18 cellular contexts compared by ENCODE assay signal in genomic region chr18:14085770-14086458, GRCh38. TPM values are rescaled to one million over a fixed set of nuclear protein-coding genes. Genes with fewer than 3 reads are reported as not detected.
DNase-seq lines count a peak whose midpoint lies in the region; ATAC-seq, FAIRE-seq and TF ChIP-seq lines count a peak whose summit lies in the region.
"Had no signal": no experiment of that assay in that cellular context is flagged by ENCODE, and none has a peak within 500 bp of the region (broad histone marks: within the 10 kb centered on the region; RNA-seq: fewer than 3 reads in every experiment).

No MANE protein-coding gene starts in this region.

- in situ Hi-C loops in HepG2 (cut with HindIII; ENCODE audit: extremely low pct_ligation_motif_present, low pct_unique_long_range_greater_than_20kb), result loop anchor here (5.0 kb wide), 1 partner anchor 274 kb away; no protein-coding TSS in a partner anchor

- H3K9me3 ChIP-seq in NT2/D1 (ENCODE audit: insufficient read depth, low read length), result no peaks in the 10 kb centered on the region
- no peaks in the 10 kb centered on the region for H3K9me3 ChIP-seq in HepG2 (ENCODE audit: low read length)
- no peaks in the 10 kb centered on the region for H3K9me3 ChIP-seq in upper lobe of left lung
- H3K9me3 ChIP-seq: A549, ascending aorta, BLaER1 had no signal

- H3K36me3 ChIP-seq in NT2/D1 (ENCODE audit: insufficient read depth, insufficient read length, low read length) (no peaks in the 10 kb centered on the region), HepG2 (replicated peaks in 1 of 2; ENCODE audit: control insufficient read depth in 1 of 2, insufficient read depth in 2 of 2, low read length in 2 of 2) (no peaks in the 10 kb centered on the region), upper lobe of left lung (no peaks in the 10 kb centered on the region)
- H3K36me3 ChIP-seq: ascending aorta had no signal

- POLR2A ChIA-PET in HepG2 (lab: Yijun Ruan, JAX), result no interaction called here

- peak; percentile 20 for ATAC-seq in Right ventricle myocardium inferior
- peak; percentile 77 for ATAC-seq in HepG2
- peak; percentile 45 to 64 for ATAC-seq in upper lobe of left lung (ENCODE audit: low FRiP score in 2 of 2)
- ATAC-seq in GM18868 (IDR thresholded peaks at IDR 0.05; ENCODE audit: unreplicated experiment), result no peak

- no peak for TF ChIP-seq RAD21 in HepG2 (CRISPR knock-in tag; IDR thresholded peaks at IDR 0.05)

- TF ChIP-seq POLR2A in HepG2 (IDR thresholded peaks at IDR 0.05; ENCODE audit: insufficient read depth in 1 of 2, low read depth in 2 of 2, low read length in 2 of 2), result no peak
- no peak for TF ChIP-seq POLR2A in upper lobe of left lung (IDR thresholded peaks at IDR 0.05)

- H3K4me2 ChIP-seq in HepG2 (ENCODE audit: low read depth, low read length), result peak overlapping the region; percentile 62; the same call in 1 of the 2 replicates
- H3K4me2 ChIP-seq: A549, BLaER1 had no signal

- H3K9ac ChIP-seq in NT2/D1 (ENCODE audit: insufficient read length, low read depth) (peak overlapping the region; percentile 25), HepG2 (ENCODE audit: insufficient read depth, low read depth, low read length) (no peak overlapping the region)
- H3K9ac ChIP-seq: BLaER1 had no signal

- no peaks in the 10 kb centered on the region for H3K27me3 ChIP-seq in NT2/D1 (ENCODE audit: insufficient read depth, insufficient read length)
- H3K27me3 ChIP-seq in HepG2 (ENCODE audit: control insufficient read depth in 1 of 2, insufficient read depth in 2 of 2, low read length in 2 of 2), result no peaks in the 10 kb centered on the region
- H3K27me3 ChIP-seq in upper lobe of left lung, result no peaks in the 10 kb centered on the region
- H3K27me3 ChIP-seq: ascending aorta, BLaER1, dorsolateral prefrontal cortex had no signal

- H3K27ac ChIP-seq in HepG2 (ENCODE audit: extremely low read length, insufficient read depth, low read length) (no peak overlapping the region), upper lobe of left lung (no peak overlapping the region)
- H3K27ac ChIP-seq: A549, ascending aorta, BLaER1, dorsolateral prefrontal cortex had no signal

- H3K79me2 ChIP-seq in HepG2 (ENCODE audit: insufficient read depth, low read length), result no peaks in the 10 kb centered on the region

- H3K4me3 ChIP-seq in NT2/D1 (ENCODE audit: insufficient read length, low read depth) (no peak overlapping the region), HepG2 (replicated peaks in 1 of 3; ENCODE audit: insufficient read depth in 1 of 3, low read depth in 2 of 3, low read length in 3 of 3) (no peak overlapping the region; a peak in 1 of 6 replicates), upper lobe of left lung (no peak overlapping the region)
- H3K4me3 ChIP-seq: A549, ascending aorta, BLaER1 had no signal

- CTCF ChIA-PET in HepG2 (lab: Yijun Ruan, JAX; ENCODE audit: low intra/inter-chr PET ratio, low total read pairs), result interaction anchor here (1.0 to 2.0 kb wide), 5 partner anchors 211 to 273 kb away, joined by 3 to 23 read pairs (median 21); partner anchors contain the start of gene MC5R

- TF ChIP-seq CTCF in HepG2 (CRISPR knock-in tag; IDR thresholded peaks at IDR 0.05) (no peak), upper lobe of left lung (IDR thresholded peaks at IDR 0.05) (no peak)

- TF ChIP-seq EP300 in HepG2 (IDR thresholded peaks at IDR 0.05; ENCODE audit: low read depth in 2 of 2, low read length in 2 of 2) (no peak), HepG2 (CRISPR knock-in tag; IDR thresholded peaks at IDR 0.05; ENCODE audit: borderline replicate concordance) (no peak), upper lobe of left lung (IDR thresholded peaks at IDR 0.05) (no peak)

- H3K4me1 ChIP-seq in NT2/D1 (ENCODE audit: insufficient read depth, insufficient read length) (peaks cover 7% of the 10 kb centered on the region), HepG2 (ENCODE audit: insufficient read depth, low read length) (no peaks in the 10 kb centered on the region), upper lobe of left lung (peaks cover 0 to 3% (median 0%) of the 10 kb centered on the region in 4 donors)
- H3K4me1 ChIP-seq: A549, ascending aorta, BLaER1 had no signal

- H4K20me1 ChIP-seq in HepG2 (ENCODE audit: insufficient read depth, low read length), result no peaks in the 10 kb centered on the region
- H4K20me1 ChIP-seq: BLaER1 had no signal

- DNase-seq in Right ventricle myocardium inferior (ENCODE audit: missing footprints) (no peak), cardiac septum (ENCODE audit: low spot score) (no peak), NT2/D1 (ENCODE audit: low read depth, low spot score) (no peak), HepG2 (ENCODE audit: low spot score) (no peak), upper lobe of left lung (no peak), NCI-H2196 treated with DMSO at 0.1 percent for 48 hours (lab: John Stamatoyannopoulos, UW; ENCODE audit: unreplicated experiment) (no peak), UCSD-AML1 (lab: John Stamatoyannopoulos, UW; ENCODE audit: unreplicated experiment) (no peak)
- DNase-seq: activated CD4-positive, alpha-beta T cell treated with anti-CD3 and anti-CD28 coated beads for 1 hour; activated CD8-positive, alpha-beta memory T cell treated with anti-CD3 and anti-CD28 coated beads for 24 hours; activated T-cell treated with anti-CD3 and anti-CD28 coated beads, Interleukin-2, amount 50 U/mL, for 4 hours; immature natural killer cell; NCI-H187; Right ventricle myocardium superior had no signal

- 87% methylated on average over 8 of the region's 9 CpGs for WGBS in HepG2 (ENCODE audit: low lambda C conversion rate)
- WGBS in upper lobe of left lung, 2 donors, result 79 to 100% methylated on average over 3 to 7 of the region's 9 CpGs

- intact Hi-C loops in Right ventricle myocardium inferior (cut with DNase I) (loop anchor here (2.0 kb wide), 1 partner anchor 263 kb away; no protein-coding TSS in a partner anchor), cardiac septum (cut with DNase I) (loop anchor here (2.0 kb wide), 1 partner anchor 261 kb away; the partner anchor contains the start of gene MC5R), HepG2 (cut with micrococcal nuclease; ENCODE audit: unreplicated experiment) (loop anchor here (1.0 kb wide), 3 partner anchors 254 to 273 kb away; partner anchors contain the start of gene MC5R)

- no peak overlapping the region for H2AFZ ChIP-seq in HepG2 (ENCODE audit: low read length)

- FAIRE-seq in HepG2 (lab: Jason Lieb, UNC), result no peak
- FAIRE-seq: A549 had no signal

- no TSS peak for BruUV-seq in HepG2 (replicated peaks; lab: Mats Ljungman, UMichigan)

TF ChIP-seq in HepG2, 621 proteins besides CTCF, POLR2A, EP300 and RAD21:
- TF ChIP-seq SOX6 (IDR thresholded peaks at IDR 0.05), result no peak
- TF ChIP-seq SOX6 (CRISPR knock-in tag; IDR thresholded peaks at IDR 0.05), result no peak
- TF ChIP-seq ZMYM3 (CRISPR knock-in tag; IDR thresholded peaks at IDR 0.05), result 0 out of 2 replicates have a peak, but pooled peaks have one; percentile 24
- TF ChIP-seq TBX2 (CRISPR knock-in tag; IDR thresholded peaks at IDR 0.05; ENCODE audit: borderline replicate concordance), result no peak
- no peak for TF ChIP-seq MAZ (IDR thresholded peaks at IDR 0.05; ENCODE audit: borderline replicate concordance, low read depth, low read length)
- no peak for TF ChIP-seq MAZ (CRISPR knock-in tag; IDR thresholded peaks at IDR 0.05; ENCODE audit: low read depth)

RNA-seq across cellular contexts. Expression of gene ZNF519, which starts 46.3 kb away (rescaled TPM):
- total RNA-seq in Right ventricle myocardium inferior (4.1 TPM), cardiac septum (3.6 TPM), HepG2 (2016; rRNA removed; fragmentation: Illumina TruSeq; extraction: Trizol) (5.7 and 11.1 TPM in 2 replicates), upper lobe of left lung (1 to 10 TPM; 1.4 to 8.4 (median 5.0) TPM)
- 2.6 and 3.1 TPM in 2 replicates for total RNA-seq in HepG2 (2016; cell fraction: cytosol; rRNA removed; fragmentation: Illumina TruSeq; extraction: Trizol; ENCODE audit: low read depth)
- total RNA-seq in HepG2 (2016; cell fraction: insoluble cytoplasmic fraction; rRNA removed; fragmentation: Illumina TruSeq; extraction: Trizol), result 6.4 and 11.8 TPM in 2 replicates
- 2.2 and 2.6 TPM in 2 replicates for total RNA-seq in HepG2 (2016; cell fraction: membrane; rRNA removed; fragmentation: Illumina TruSeq; extraction: Trizol)
- total RNA-seq in HepG2 (2016; cell fraction: nucleus; rRNA removed; fragmentation: Illumina TruSeq; extraction: Trizol), result 36.3 and 40.6 TPM in 2 replicates
- 3.4 and 7.3 TPM in 2 replicates for polyA plus RNA-seq in HepG2 (2011; rRNA removed)
- 1.4 and 1.9 TPM in 2 replicates for polyA plus RNA-seq in HepG2 (2011; cell fraction: cytosol; rRNA removed)
- polyA plus RNA-seq in HepG2 (2011; cell fraction: nucleus; rRNA removed), result 7.3 and 9.7 TPM in 2 replicates
- polyA plus RNA-seq in HepG2 (2012), result 1.1 and 2.7 TPM in 2 replicates
- 0.36 and 0.75 TPM in 2 replicates for polyA plus RNA-seq in HepG2 (2016; cell fraction: cytosol; fragmentation: Illumina TruSeq; extraction: Trizol; ENCODE audit: low read depth)
- 4.5 and 5.5 TPM in 2 replicates for polyA plus RNA-seq in HepG2 (2016; cell fraction: insoluble cytoplasmic fraction; fragmentation: Illumina TruSeq; extraction: Trizol; ENCODE audit: low read depth)
- polyA plus RNA-seq in HepG2 (2016; cell fraction: membrane; fragmentation: Illumina TruSeq; extraction: Trizol; ENCODE audit: low read depth), result 0.85 and 1.1 TPM in 2 replicates
- 31.5 and 33.6 TPM in 2 replicates for polyA plus RNA-seq in HepG2 (2016; cell fraction: nucleus; fragmentation: Illumina TruSeq; extraction: Trizol; ENCODE audit: insufficient read depth, low read depth)
- 7.6 and 14.7 TPM in 2 replicates for polyA minus RNA-seq in HepG2 (2011; rRNA and poly(A)+ RNA removed; ENCODE audit: low replicate concordance)
- 2.1 and 2.2 TPM in 2 replicates for polyA minus RNA-seq in HepG2 (2011; cell fraction: cytosol; rRNA and poly(A)+ RNA removed)
- polyA minus RNA-seq in HepG2 (2011; cell fraction: nucleus; rRNA and poly(A)+ RNA removed), result 25.5 and 35.4 TPM in 2 replicates
- total RNA-seq: ascending aorta had no signal
